ENCODE assay signal across 15 cellular contexts in genomic region chr18:66749475-66750035, GRCh38.
"Had no signal": no experiment of that assay in that cellular context is flagged by ENCODE, and none has a peak within 500 bp of the region (broad histone marks: within the 10 kb centered on the region; RNA-seq: fewer than 3 reads in every experiment).

No MANE protein-coding gene starts in this region.

- H3K27me3 Mint-ChIP-seq: activated CD4-positive, alpha-beta T cell treated with anti-CD3 and anti-CD28 coated beads, Interleukin-2, amount 10 ng/mL, durations not matched to agents 7 days and 5 days; activated naive CD8-positive, alpha-beta T cell; central memory CD8-positive, alpha-beta T cell; dendritic cell treated with granulocyte-macrophage colony-stimulating factor and Interleukin-4, amounts not matched to agents 40 ng/mL and 50 ng/mL, for 4 days; naive thymus-derived CD8-positive, alpha-beta T cell; stimulated activated memory B cell treated with anti-CD40 and anti-IgM and Interleukin-4, amounts not matched to agents 10 μg/mL and 1 μg/mL and 100 μg/mL, for 72 hours had no signal

- H3K27ac ChIP-seq: brain microvascular endothelial cell had no signal

- ATAC-seq: activated T-cell treated with anti-CD3 and anti-CD28 coated beads, Interleukin-2, amount 50 U/mL, for 72 hours; naive thymus-derived CD8-positive, alpha-beta T cell; stimulated activated memory B cell treated with anti-CD40 and anti-IgM and Interleukin-4, amounts not matched to agents 10 μg/mL and 1 μg/mL and 100 μg/mL, for 72 hours had no signal

- H3K27me3 ChIP-seq: brain microvascular endothelial cell had no signal

- H3K9me3 Mint-ChIP-seq: activated CD4-positive, alpha-beta T cell treated with anti-CD3 and anti-CD28 coated beads, Interleukin-2, amount 10 ng/mL, durations not matched to agents 7 days and 5 days; activated T-cell treated with anti-CD3 and anti-CD28 coated beads, Interleukin-2, amount 50 U/mL, for 72 hours; dendritic cell treated with granulocyte-macrophage colony-stimulating factor and Interleukin-4, amounts not matched to agents 40 ng/mL and 50 ng/mL, for 4 days; stimulated activated memory B cell treated with anti-CD40 and anti-IgM and Interleukin-4, amounts not matched to agents 10 μg/mL and 1 μg/mL and 100 μg/mL, for 72 hours had no signal

- H3K4me3 Mint-ChIP-seq: activated CD4-positive, alpha-beta T cell treated with anti-CD3 and anti-CD28 coated beads, Interleukin-2, amount 10 ng/mL, durations not matched to agents 7 days and 5 days; activated naive CD8-positive, alpha-beta T cell; activated T-cell treated with anti-CD3 and anti-CD28 coated beads, Interleukin-2, amount 50 U/mL, for 72 hours; central memory CD8-positive, alpha-beta T cell; dendritic cell treated with granulocyte-macrophage colony-stimulating factor and Interleukin-4, amounts not matched to agents 40 ng/mL and 50 ng/mL, for 4 days; naive thymus-derived CD8-positive, alpha-beta T cell; stimulated activated memory B cell treated with anti-CD40 and anti-IgM and Interleukin-4, amounts not matched to agents 10 μg/mL and 1 μg/mL and 100 μg/mL, for 72 hours had no signal

- H3K36me3 ChIP-seq: brain microvascular endothelial cell had no signal

- H3K4me1 Mint-ChIP-seq: activated CD4-positive, alpha-beta T cell treated with anti-CD3 and anti-CD28 coated beads, Interleukin-2, amount 10 ng/mL, durations not matched to agents 7 days and 5 days; central memory CD8-positive, alpha-beta T cell; naive thymus-derived CD8-positive, alpha-beta T cell; stimulated activated memory B cell treated with anti-CD40 and anti-IgM and Interleukin-4, amounts not matched to agents 10 μg/mL and 1 μg/mL and 100 μg/mL, for 72 hours had no signal

- H3K27ac Mint-ChIP-seq: activated CD4-positive, alpha-beta T cell treated with anti-CD3 and anti-CD28 coated beads, Interleukin-2, amount 10 ng/mL, durations not matched to agents 7 days and 5 days; activated naive CD8-positive, alpha-beta T cell; activated T-cell treated with anti-CD3 and anti-CD28 coated beads, Interleukin-2, amount 50 U/mL, for 72 hours; dendritic cell treated with granulocyte-macrophage colony-stimulating factor and Interleukin-4, amounts not matched to agents 40 ng/mL and 50 ng/mL, for 4 days; naive thymus-derived CD8-positive, alpha-beta T cell; stimulated activated memory B cell treated with anti-CD40 and anti-IgM and Interleukin-4, amounts not matched to agents 10 μg/mL and 1 μg/mL and 100 μg/mL, for 72 hours had no signal

- DNase-seq: activated CD4-positive, alpha-beta T cell treated with anti-CD3 and anti-CD28 coated beads, Interleukin-2, amount 10 ng/mL, durations not matched to agents 7 days and 5 days; activated CD8-positive, alpha-beta memory T cell treated with anti-CD3 and anti-CD28 coated beads, Interleukin-2, amount 50 U/mL, for 48 hours; activated gamma-delta T cell; activated T-cell treated with anti-CD3 and anti-CD28 coated beads, Interleukin-2, amount 50 U/mL, for 72 hours; amniotic stem cell; erythroblast; mesenchymal stem cell; naive thymus-derived CD8-positive, alpha-beta T cell; stimulated activated CD4-positive, alpha-beta T cell treated with anti-CD3 and anti-CD28 coated beads, Interleukin-2, amount 100 ng/mL, for 48 hours; T-helper 9 cell had no signal

- H3K36me3 Mint-ChIP-seq: activated naive CD8-positive, alpha-beta T cell; naive thymus-derived CD8-positive, alpha-beta T cell; stimulated activated memory B cell treated with anti-CD40 and anti-IgM and Interleukin-4, amounts not matched to agents 10 μg/mL and 1 μg/mL and 100 μg/mL, for 72 hours had no signal
